In the genomic region with DNA sequence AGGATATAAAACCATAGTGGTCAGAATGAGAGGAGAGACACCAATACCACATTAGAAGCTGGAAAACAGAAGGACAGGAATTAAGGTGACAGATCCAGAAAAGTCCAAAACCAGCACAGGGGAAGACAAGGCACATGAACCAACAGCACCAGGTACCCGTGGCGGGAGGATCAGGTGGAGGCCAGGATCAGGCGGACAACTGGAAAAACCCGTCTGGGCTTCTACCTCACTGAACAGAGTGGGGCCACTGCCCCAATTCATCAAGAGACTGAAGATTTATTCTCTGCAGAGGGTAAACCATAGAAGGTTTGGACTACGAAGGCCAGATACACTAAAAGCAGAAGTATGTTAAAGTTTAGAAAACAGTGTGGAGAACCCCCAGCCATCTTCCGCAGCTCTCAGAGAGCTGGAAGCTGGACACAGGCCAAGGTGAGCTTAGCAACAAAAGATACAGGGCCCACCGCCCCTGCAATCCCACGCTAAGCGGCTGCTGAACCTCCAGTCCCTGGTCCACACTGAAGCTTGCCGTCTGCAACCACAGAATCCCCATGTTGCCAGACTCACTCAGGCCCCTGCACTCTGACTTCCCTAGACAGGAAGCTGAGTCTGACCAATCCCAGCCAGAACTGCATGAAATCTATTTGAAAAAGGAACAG, we compare ENCODE assay signal across 10 cellular contexts. TPM values are rescaled to one million over a fixed set of nuclear protein-coding genes. Genes with fewer than 3 reads are reported as not detected.
DNase-seq lines count a peak whose midpoint lies in the region; ATAC-seq and TF ChIP-seq lines count a peak whose summit lies in the region.
"Had no signal": no experiment of that assay in that cellular context is flagged by ENCODE, and none has a peak within 500 bp of the region (broad histone marks: within the 10 kb centered on the region; RNA-seq: fewer than 3 reads in every experiment).

No MANE protein-coding gene starts in this region.

- H3K4me3 Mint-ChIP-seq in glutamatergic neuron (ENCODE audit: unreplicated experiment): no peak overlapping the region
- H3K4me3 Mint-ChIP-seq: brain had no signal

- TF ChIP-seq CTCF in fibroblast of pulmonary artery (IDR thresholded peaks at IDR 0.05; ENCODE audit: low read length, missing control alignments) (no peak), thoracic aorta (IDR thresholded peaks at IDR 0.05) (no peak), glutamatergic neuron (IDR thresholded peaks at IDR 0.05; ENCODE audit: partially characterized antibody, unreplicated experiment) (no peak)

- ATAC-seq in GM21423 (IDR thresholded peaks at IDR 0.05; ENCODE audit: unreplicated experiment) (peak; percentile 47), thoracic aorta (ENCODE audit: insufficient number of reproducible peaks, low FRiP score, low read depth) (no peak)
- ATAC-seq: stimulated activated naive CD8-positive, alpha-beta T cell treated with anti-CD3 and anti-CD28 coated beads, Interleukin-15, Interleukin-2, amounts not matched to agents 100 U/mL and 50 U/mL, for 24 hours had no signal

- no peaks in the 10 kb centered on the region for H3K4me1 ChIP-seq in thoracic aorta (ENCODE audit: control insufficient read depth in 1 of 2, low read depth in 2 of 2)

- no peak for TF ChIP-seq POLR2A in erythroblast (IDR thresholded peaks at IDR 0.05; ENCODE audit: low read length)

- H3K9me3 ChIP-seq in thoracic aorta: no peaks in the 10 kb centered on the region

- no peaks in the 10 kb centered on the region for H3K36me3 Mint-ChIP-seq in glutamatergic neuron (ENCODE audit: unreplicated experiment)

- DNase-seq in NOMO-1 treated with DMSO at 0.1 percent for 48 hours (lab: John Stamatoyannopoulos, UW; ENCODE audit: unreplicated experiment): peak; percentile 57
- peak; percentile 47 for DNase-seq in fibroblast of pulmonary artery (ENCODE audit: low read depth)
- no peak for DNase-seq in thoracic aorta (ENCODE audit: low spot score)
- DNase-seq in anterior cingulate cortex (lab: John Stamatoyannopoulos, UW): no peak
- no peak for DNase-seq in erythroblast (lab: John Stamatoyannopoulos, UW)
- no peak for DNase-seq in glutamatergic neuron
- DNase-seq: SHP77; stimulated activated naive CD8-positive, alpha-beta T cell treated with anti-CD3 and anti-CD28 coated beads, Interleukin-15, Interleukin-2, amounts not matched to agents 100 U/mL and 50 U/mL, for 24 hours had no signal

- peaks cover 12% of the 10 kb centered on the region for H3K9me3 Mint-ChIP-seq in glutamatergic neuron (ENCODE audit: unreplicated experiment)

- peaks cover 23% of the 10 kb centered on the region for H3K4me1 Mint-ChIP-seq in glutamatergic neuron (ENCODE audit: low read depth, unreplicated experiment)

- no peaks in the 10 kb centered on the region for H3K27me3 ChIP-seq in thoracic aorta (replicated peaks; ENCODE audit: insufficient read depth)

- no peak overlapping the region for H3K27ac Mint-ChIP-seq in glutamatergic neuron (ENCODE audit: unreplicated experiment)
- H3K27ac Mint-ChIP-seq: brain had no signal

- H3K27ac ChIP-seq in thoracic aorta: no peak overlapping the region

- no peaks in the 10 kb centered on the region for H3K36me3 ChIP-seq in thoracic aorta

- no peak overlapping the region for H3K4me3 ChIP-seq in fibroblast of pulmonary artery (replicated peaks; ENCODE audit: low read depth, low read length)
- peak overlapping the region; percentile 24 for H3K4me3 ChIP-seq in thoracic aorta

- peaks cover 10% of the 10 kb centered on the region for H3K27me3 Mint-ChIP-seq in glutamatergic neuron (ENCODE audit: unreplicated experiment)
- H3K27me3 Mint-ChIP-seq: brain had no signal

RNA-seq across cellular contexts. Expression of a gene that starts 29.9 kb away (rescaled TPM):
- 10 to 100 TPM; 48.5 to 49.8 TPM for total RNA-seq in thoracic aorta
- 101 TPM for total RNA-seq in glutamatergic neuron (ENCODE audit: unreplicated experiment)

RNA-seq across cellular contexts. Expression of a gene that starts 46.7 kb away (rescaled TPM):
- total RNA-seq in thoracic aorta: under 1 TPM in 1 of 2 donors, not detected in 1; 0.41 TPM
- total RNA-seq in glutamatergic neuron (ENCODE audit: unreplicated experiment): 5.3 TPM

Comparison
In these comparisons a context has a peak if more than half of its experiments do, and no peak if none do; other contexts are left out.
1. DNase-seq: peak in NOMO-1 treated with DMSO at 0.1 percent for 48 hours (single experiment) and fibroblast of pulmonary artery (single experiment); none in thoracic aorta (single experiment), anterior cingulate cortex (0 of 58), erythroblast (0 of 2) and glutamatergic neuron (single experiment).